Comparison of ENCODE assay signal across 9 cellular contexts in the genomic region with DNA sequence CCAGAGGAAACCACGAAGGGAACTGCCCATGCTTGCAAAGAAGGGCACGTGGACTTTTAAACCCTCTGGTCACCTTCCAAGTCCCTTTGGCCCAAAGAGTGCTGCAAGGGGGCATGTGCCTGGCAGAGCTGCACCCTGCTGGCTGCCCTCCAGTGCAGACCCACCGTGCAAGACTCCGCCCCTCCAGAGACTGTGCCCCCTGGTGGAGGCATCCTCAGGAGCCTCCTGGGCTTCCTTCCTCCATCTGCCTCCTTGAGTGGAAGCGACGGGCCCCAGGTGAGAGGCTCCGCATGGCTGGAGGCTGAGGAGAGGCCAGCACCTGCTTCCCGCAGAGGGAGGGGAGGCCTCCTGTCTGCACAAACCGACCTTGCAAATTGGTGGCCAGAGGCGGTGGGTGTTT.
A peak's percentile ranks its signal among the peaks of the same experiment; 100 is the strongest.
DNase-seq lines count a peak whose midpoint lies in the region; ATAC-seq and TF ChIP-seq lines count a peak whose summit lies in the region.
"Had no signal": no experiment of that assay in that cellular context is flagged by ENCODE, and none has a peak within 500 bp of the region (broad histone marks: within the 10 kb centered on the region; RNA-seq: fewer than 3 reads in every experiment).

No MANE protein-coding gene starts in this region.

- H3K4me1 ChIP-seq in cardiac muscle cell (ENCODE audit: low read depth), result no peaks in the 10 kb centered on the region
- no peaks in the 10 kb centered on the region for H3K4me1 ChIP-seq in iPS DF 6.9 (ENCODE audit: control insufficient read depth, insufficient read depth, low read length)
- H3K4me1 ChIP-seq in upper lobe of right lung, result no peaks in the 10 kb centered on the region

- DNase-seq in cardiac muscle cell (ENCODE audit: low read depth in 1 of 2, low spot score in 1 of 2) (no peak), cardiac septum (ENCODE audit: low spot score) (no peak), iPS DF 6.9 (ENCODE audit: low read depth, low spot score) (peak; percentile 20), upper lobe of right lung (peak; percentile 60), NCI-H1436 treated with DMSO at 0.1 percent for 48 hours (lab: John Stamatoyannopoulos, UW) (no peak), medulla oblongata (ENCODE audit: extremely low spot score) (no peak)
- DNase-seq in activated CD8-positive, alpha-beta memory T cell treated with anti-CD3 and anti-CD28 coated beads, Interleukin-2, amount 50 U/mL, for 48 hours, result peak; percentile 72

- WGBS in iPS DF 6.9 (ENCODE audit: insufficient coverage, insufficient read length), result no CpG with 5 or more reads among the region's 10 CpGs

- H3K36me3 ChIP-seq in cardiac muscle cell (no peaks in the 10 kb centered on the region), iPS DF 6.9 (ENCODE audit: control insufficient read depth, insufficient read depth, low read length) (no peaks in the 10 kb centered on the region), upper lobe of right lung (no peaks in the 10 kb centered on the region)

- ATAC-seq in upper lobe of right lung (no peak), GM19397 (IDR thresholded peaks at IDR 0.05; ENCODE audit: unreplicated experiment) (no peak)

- H3K9me3 ChIP-seq in cardiac muscle cell (ENCODE audit: low read depth) (no peaks in the 10 kb centered on the region), iPS DF 6.9 (ENCODE audit: control insufficient read depth, insufficient read depth, low read length) (no peaks in the 10 kb centered on the region), upper lobe of right lung (no peaks in the 10 kb centered on the region)

- H3K4me3 ChIP-seq in cardiac muscle cell (no peak overlapping the region), iPS DF 6.9 (ENCODE audit: low read length) (no peak overlapping the region), upper lobe of right lung (no peak overlapping the region)

- H3K27ac ChIP-seq in cardiac muscle cell (no peak overlapping the region), iPS DF 6.9 (ENCODE audit: low read length) (no peak overlapping the region), upper lobe of right lung (no peak overlapping the region)
- H3K27ac ChIP-seq: C4-2B had no signal

- H3K27me3 ChIP-seq in cardiac muscle cell (no peaks in the 10 kb centered on the region), iPS DF 6.9 (ENCODE audit: control insufficient read depth, insufficient read depth, low read length) (no peaks in the 10 kb centered on the region), upper lobe of right lung (peaks cover 7% of the 10 kb centered on the region)

- peak; percentile 38 for TF ChIP-seq CTCF in cardiac muscle cell (IDR thresholded peaks at IDR 0.05; ENCODE audit: low read depth, low read length)
- TF ChIP-seq CTCF in upper lobe of right lung (IDR thresholded peaks at IDR 0.05), result peak; percentile 31

- intact Hi-C loops in cardiac septum (cut with DNase I) (no loop called here), upper lobe of right lung (cut with DNase I) (no loop called here)

Comparison
In these comparisons a context has a peak if more than half of its experiments do, and no peak if none do; other contexts are left out.
1. DNase-seq: peak in activated CD8-positive, alpha-beta memory T cell treated with anti-CD3 and anti-CD28 coated beads, Interleukin-2, amount 50 U/mL, for 48 hours (single experiment), iPS DF 6.9 (single experiment) and upper lobe of right lung (single experiment); none in cardiac muscle cell (0 of 2), cardiac septum (single experiment), NCI-H1436 treated with DMSO at 0.1 percent for 48 hours (single experiment) and medulla oblongata (single experiment).